8 cellular contexts compared by ENCODE assay signal in genomic region chr14:69652942-69653680, GRCh38. TPM values are rescaled to one million over a fixed set of nuclear protein-coding genes. Genes with fewer than 3 reads are reported as not detected.
A peak's percentile ranks its signal among the peaks of the same experiment; 100 is the strongest.
DNase-seq lines count a peak whose midpoint lies in the region; TF ChIP-seq lines count a peak whose summit lies in the region.

No MANE protein-coding gene starts in this region.

- H3K4me1 ChIP-seq in breast epithelium: peaks cover 27 to 68% of the 10 kb centered on the region in 2 donors

- no peak overlapping the region for H3K4me3 ChIP-seq in breast epithelium

- DNase-seq in breast epithelium (ENCODE audit: low spot score in 2 of 2) (no peak), osteocyte (ENCODE audit: extremely low spot score, unreplicated experiment) (no peak), ecto neural progenitor cell (ENCODE audit: low spot score) (no peak), GM19240 (ENCODE audit: insufficient read length, low spot score) (no peak)
- DNase-seq in central memory CD4-positive, alpha-beta T cell: no peak
- no peak for DNase-seq in activated effector memory CD4-positive, alpha-beta T cell treated with Interleukin-2 at 50 U/mL for 16 hours

- peak overlapping the region; percentile 79 to 87 for H3K27ac ChIP-seq in breast epithelium

- H3K9me3 ChIP-seq in breast epithelium: no peaks in the 10 kb centered on the region

- H3K9me3 Mint-ChIP-seq in IgD-negative memory B cell (no peaks in the 10 kb centered on the region), osteocyte (ENCODE audit: unreplicated experiment) (no peaks in the 10 kb centered on the region)

- TF ChIP-seq CTCF in GM12874 (IDR thresholded peaks at IDR 0.05; ENCODE audit: insufficient read depth, low read depth, low read length) (0 out of 2 replicates have a peak, but pooled peaks have one; percentile 5), breast epithelium (IDR thresholded peaks at IDR 0.05) (no peak), osteocyte (IDR thresholded peaks at IDR 0.05) (no peak)

- H3K27ac Mint-ChIP-seq in IgD-negative memory B cell: peak overlapping the region; percentile 95 to 99 (median 98)
- peak overlapping the region; percentile 54 for H3K27ac Mint-ChIP-seq in osteocyte (ENCODE audit: unreplicated experiment)

- H3K4me1 Mint-ChIP-seq in IgD-negative memory B cell (peaks cover 78 to 81% (median 79%) of the 10 kb centered on the region in 3 donors), osteocyte (ENCODE audit: unreplicated experiment) (peaks cover 68% of the 10 kb centered on the region)

- H3K27me3 ChIP-seq in breast epithelium: no peaks in the 10 kb centered on the region

- H3K36me3 Mint-ChIP-seq in IgD-negative memory B cell (peaks cover 2% of the 10 kb centered on the region), osteocyte (ENCODE audit: unreplicated experiment) (no peaks in the 10 kb centered on the region)

- no peaks in the 10 kb centered on the region for H3K27me3 Mint-ChIP-seq in IgD-negative memory B cell
- no peaks in the 10 kb centered on the region for H3K27me3 Mint-ChIP-seq in osteocyte (ENCODE audit: unreplicated experiment)

- no peaks in the 10 kb centered on the region for H3K36me3 ChIP-seq in breast epithelium

- intact Hi-C loops in breast epithelium (cut with DNase I; ENCODE audit: low total_unique reads): no loop called here

- no peak for TF ChIP-seq POLR2A in breast epithelium (IDR thresholded peaks at IDR 0.05)

- peak overlapping the region; percentile 53 to 90 (median 77) for H3K4me3 Mint-ChIP-seq in IgD-negative memory B cell
- no peak overlapping the region for H3K4me3 Mint-ChIP-seq in osteocyte (ENCODE audit: unreplicated experiment)

RNA-seq across cellular contexts. Expression of gene SUSD6, which starts 41.7 kb away (rescaled TPM):
- 14.3 TPM for polyA plus RNA-seq in IgD-negative memory B cell
- total RNA-seq in breast epithelium: 10 to 100 TPM; 30.2 to 55.9 (median 55.7) TPM
- 30.6 and 31.2 TPM in 2 replicates for total RNA-seq in osteocyte
